26 cellular contexts compared by ENCODE assay signal in genomic region chr13:42539670-42540069, GRCh38. TPM values are rescaled to one million over a fixed set of nuclear protein-coding genes. Genes with fewer than 3 reads are reported as not detected.
DNase-seq lines count a peak whose midpoint lies in the region; ATAC-seq and TF ChIP-seq lines count a peak whose summit lies in the region.
"Had no signal": no experiment of that assay in that cellular context is flagged by ENCODE, and none has a peak within 500 bp of the region (broad histone marks: within the 10 kb centered on the region; RNA-seq: fewer than 3 reads in every experiment).

No MANE protein-coding gene starts in this region.

- no peak overlapping the region for H4K91ac ChIP-seq in neuronal stem cell (ENCODE audit: low read depth, low read length, poor library complexity)

- no peak overlapping the region for H3K4me3 Mint-ChIP-seq in activated naive CD4-positive, alpha-beta T cell treated with anti-CD3 and anti-CD28 coated beads, Interleukin-2, amount 50 U/mL, for 24 hours
- no peak overlapping the region for H3K4me3 Mint-ChIP-seq in activated T-helper 17 cell treated with anti-CD3 and anti-CD28 coated beads, Interleukin-2, amount 50 U/mL, for 72 hours
- H3K4me3 Mint-ChIP-seq: activated CD4-positive, alpha-beta memory T cell treated with anti-CD3 and anti-CD28 coated beads, Interleukin-2, amount 10 ng/mL, durations not matched to agents 7 days and 5 days; naive thymus-derived CD8-positive, alpha-beta T cell had no signal

- no peak for TF ChIP-seq CTCF in fibroblast of mammary gland (conservative IDR thresholded peaks at IDR 0.05; ENCODE audit: control insufficient read depth, insufficient read depth, low read depth, low read length)
- no peak for TF ChIP-seq CTCF in gastrocnemius medialis (IDR thresholded peaks at IDR 0.05 in 4 of 5, conservative IDR thresholded peaks at IDR 0.05 in 1 of 5)

- WGBS in neuronal stem cell (ENCODE audit: extremely low coverage in 2 of 2, insufficient read length in 2 of 2, insufficient replicate concordance in 1 of 2), 2 donors, result no CpG with 5 or more reads among the region's 7 CpGs

- no peak overlapping the region for H2BK12ac ChIP-seq in neuronal stem cell (ENCODE audit: low read length)

- H3K23ac ChIP-seq in neuronal stem cell (ENCODE audit: low read depth, low read length, poor library complexity), result no peak overlapping the region

- ATAC-seq in activated T-helper 17 cell treated with anti-CD3 and anti-CD28 coated beads, Interleukin-2, amount 50 U/mL, for 72 hours (replicated peaks), result no peak
- ATAC-seq in gastrocnemius medialis, result no peak
- ATAC-seq: K562; naive thymus-derived CD8-positive, alpha-beta T cell had no signal

- no peak overlapping the region for H2BK120ac ChIP-seq in neuronal stem cell (ENCODE audit: low read depth, low read length)

- no peak overlapping the region for H2AFZ ChIP-seq in neuronal stem cell (ENCODE audit: low read length)
- H2AFZ ChIP-seq: PC-9 had no signal

- H3K4me1 Mint-ChIP-seq in activated naive CD4-positive, alpha-beta T cell treated with anti-CD3 and anti-CD28 coated beads, Interleukin-2, amount 50 U/mL, for 24 hours, result no peaks in the 10 kb centered on the region
- no peaks in the 10 kb centered on the region for H3K4me1 Mint-ChIP-seq in activated T-helper 17 cell treated with anti-CD3 and anti-CD28 coated beads, Interleukin-2, amount 50 U/mL, for 72 hours
- H3K4me1 Mint-ChIP-seq: naive thymus-derived CD8-positive, alpha-beta T cell had no signal

- H3K9me3 ChIP-seq in neuronal stem cell (replicated peaks in 1 of 2; ENCODE audit: control insufficient read depth in 2 of 2, insufficient read depth in 1 of 2, low read depth in 1 of 2, low read length in 2 of 2) (peaks cover 0 to 3% of the 10 kb centered on the region in 2 donors), gastrocnemius medialis (no peaks in the 10 kb centered on the region)
- H3K9me3 ChIP-seq: ascending aorta, BLaER1, thoracic aorta had no signal

- no peaks in the 10 kb centered on the region for H3K9me3 Mint-ChIP-seq in activated naive CD4-positive, alpha-beta T cell treated with anti-CD3 and anti-CD28 coated beads, Interleukin-2, amount 50 U/mL, for 24 hours
- no peaks in the 10 kb centered on the region for H3K9me3 Mint-ChIP-seq in activated T-helper 17 cell treated with anti-CD3 and anti-CD28 coated beads, Interleukin-2, amount 50 U/mL, for 72 hours

- in situ Hi-C loops in gastrocnemius medialis (cut with MboI; ENCODE audit: low sequenced_read_pairs in 4 of 4), result no loop called here

- H2BK5ac ChIP-seq in neuronal stem cell (ENCODE audit: low read length), result no peak overlapping the region

- H3K18ac ChIP-seq in neuronal stem cell (ENCODE audit: low read length), result no peak overlapping the region

- H3K36me3 ChIP-seq in neuronal stem cell (replicated peaks in 1 of 2; ENCODE audit: control insufficient read depth in 2 of 2, insufficient read depth in 2 of 2, low read length in 2 of 2) (no peaks in the 10 kb centered on the region), gastrocnemius medialis (no peaks in the 10 kb centered on the region)
- H3K36me3 ChIP-seq: ascending aorta, BLaER1, thoracic aorta had no signal

- no peak overlapping the region for H3K4ac ChIP-seq in neuronal stem cell (ENCODE audit: low read length)

- H4K8ac ChIP-seq in neuronal stem cell (ENCODE audit: low read depth, low read length), result no peak overlapping the region

- no peak overlapping the region for H3K9ac ChIP-seq in neuronal stem cell (ENCODE audit: low read depth, low read length, poor library complexity)
- H3K9ac ChIP-seq: BLaER1 had no signal

- H3K27ac Mint-ChIP-seq in activated naive CD4-positive, alpha-beta T cell treated with anti-CD3 and anti-CD28 coated beads, Interleukin-2, amount 50 U/mL, for 24 hours, result peak overlapping the region; percentile 13
- H3K27ac Mint-ChIP-seq in activated T-helper 17 cell treated with anti-CD3 and anti-CD28 coated beads, Interleukin-2, amount 50 U/mL, for 72 hours, result peak overlapping the region; percentile 4
- H3K27ac Mint-ChIP-seq: activated CD4-positive, alpha-beta memory T cell treated with anti-CD3 and anti-CD28 coated beads, Interleukin-2, amount 10 ng/mL, durations not matched to agents 7 days and 5 days; naive thymus-derived CD8-positive, alpha-beta T cell had no signal

- H3K27me3 ChIP-seq in neuronal stem cell (ENCODE audit: control insufficient read depth in 3 of 3, insufficient read depth in 3 of 3, low read depth in 1 of 3, low read length in 3 of 3), result no peaks in the 10 kb centered on the region
- H3K27me3 ChIP-seq in gastrocnemius medialis, result no peaks in the 10 kb centered on the region
- H3K27me3 ChIP-seq: ascending aorta, BLaER1 had no signal

- H3K27ac ChIP-seq in neuronal stem cell (replicated peaks; ENCODE audit: low read length), result no peak overlapping the region
- H3K27ac ChIP-seq in gastrocnemius medialis, result no peak overlapping the region
- H3K27ac ChIP-seq: ascending aorta, BLaER1, PC-9, thoracic aorta had no signal

- H3K27me3 Mint-ChIP-seq in activated naive CD4-positive, alpha-beta T cell treated with anti-CD3 and anti-CD28 coated beads, Interleukin-2, amount 50 U/mL, for 24 hours, result no peaks in the 10 kb centered on the region
- peaks cover 5% of the 10 kb centered on the region for H3K27me3 Mint-ChIP-seq in activated T-helper 17 cell treated with anti-CD3 and anti-CD28 coated beads, Interleukin-2, amount 50 U/mL, for 72 hours
- H3K27me3 Mint-ChIP-seq: activated CD4-positive, alpha-beta memory T cell treated with anti-CD3 and anti-CD28 coated beads, Interleukin-2, amount 10 ng/mL, durations not matched to agents 7 days and 5 days; naive thymus-derived CD8-positive, alpha-beta T cell had no signal

- H3K4me2 ChIP-seq in neuronal stem cell (ENCODE audit: insufficient read depth, low read length, poor library complexity, severe bottlenecking), result no peak overlapping the region
- H3K4me2 ChIP-seq: BLaER1, PC-9 had no signal

- TF ChIP-seq POLR2A in gastrocnemius medialis (IDR thresholded peaks at IDR 0.05), result no peak

- H3K4me3 ChIP-seq in fibroblast of mammary gland (ENCODE audit: control insufficient read depth, low read depth, low read length), result no peak overlapping the region
- H3K4me3 ChIP-seq in neuronal stem cell (ENCODE audit: low read length in 2 of 2), result no peak overlapping the region
- no peak overlapping the region for H3K4me3 ChIP-seq in gastrocnemius medialis
- H3K4me3 ChIP-seq: ascending aorta, BLaER1, K562, PC-9, thoracic aorta had no signal

- H2BK15ac ChIP-seq in neuronal stem cell (ENCODE audit: low read length), result no peak overlapping the region

- H3K14ac ChIP-seq in neuronal stem cell (ENCODE audit: low read length), result no peak overlapping the region

- DNase-seq in activated naive CD4-positive, alpha-beta T cell (lab: John Stamatoyannopoulos, UW), result no peak
- DNase-seq in fibroblast of mammary gland (ENCODE audit: low read depth), result peak; percentile 73
- DNase-seq in renal cortical epithelial cell (ENCODE audit: low read depth), result peak; percentile 32
- no peak for DNase-seq in neuronal stem cell (ENCODE audit: low spot score)
- DNase-seq in gastrocnemius medialis, result no peak
- no peak for DNase-seq in DMS153 (lab: John Stamatoyannopoulos, UW)
- DNase-seq: activated CD4-positive, alpha-beta memory T cell treated with anti-CD3 and anti-CD28 coated beads, Interleukin-2, amount 10 ng/mL, durations not matched to agents 7 days and 5 days; activated naive CD4-positive, alpha-beta T cell treated with anti-CD3 and anti-CD28 coated beads, Interleukin-2, amount 50 U/mL, for 16 hours; GDM1; hypothalamus; kidney glomerular epithelial cell; mesenchymal stem cell; naive thymus-derived CD8-positive, alpha-beta T cell; NCI-H187 treated with DMSO at 0.1 percent for 48 hours; NCI-H2227 treated with DMSO at 0.1 percent for 48 hours; NCI-H82; PC-9; stimulated activated naive CD4-positive, alpha-beta T cell; T-helper 2 cell had no signal

- H2AK5ac ChIP-seq in neuronal stem cell (ENCODE audit: low read depth, low read length), result no peak overlapping the region

- H3K36me3 Mint-ChIP-seq in activated naive CD4-positive, alpha-beta T cell treated with anti-CD3 and anti-CD28 coated beads, Interleukin-2, amount 50 U/mL, for 24 hours, result no peaks in the 10 kb centered on the region
- no peaks in the 10 kb centered on the region for H3K36me3 Mint-ChIP-seq in activated T-helper 17 cell treated with anti-CD3 and anti-CD28 coated beads, Interleukin-2, amount 50 U/mL, for 72 hours (ENCODE audit: low read depth)
- H3K36me3 Mint-ChIP-seq: naive thymus-derived CD8-positive, alpha-beta T cell had no signal

- no peaks in the 10 kb centered on the region for H3K4me1 ChIP-seq in neuronal stem cell (ENCODE audit: control insufficient read depth in 2 of 2, insufficient read depth in 1 of 2, low read depth in 1 of 2, low read length in 2 of 2)
- no peaks in the 10 kb centered on the region for H3K4me1 ChIP-seq in gastrocnemius medialis
- H3K4me1 ChIP-seq: ascending aorta, BLaER1 had no signal

- H3K79me1 ChIP-seq in neuronal stem cell (ENCODE audit: low read depth, low read length), result no peaks in the 10 kb centered on the region

- intact Hi-C loops in gastrocnemius medialis (cut with DNase I; ENCODE audit: low total_unique reads), result no loop called here

RNA-seq across cellular contexts. Expression of gene TNFSF11, which starts 34.3 kb away (rescaled TPM):
- total RNA-seq in activated T-helper 17 cell treated with anti-CD3 and anti-CD28 coated beads, Interleukin-2, amount 50 U/mL, for 72 hours, result 1 to 10 TPM in 1 of 2 donors, under 1 TPM in 1; 0.11 to 1.6 TPM
- total RNA-seq in renal cortical epithelial cell (0.52 TPM in 1 of 2 replicates, not detected in the other), gastrocnemius medialis (under 1 TPM in 1 of 4 donors, not detected in 3; 0.83 TPM)
- polyA plus RNA-seq in neuronal stem cell (2013, experiment 1 of 2), result 0.08 TPM
- 0.10 TPM for polyA plus RNA-seq in neuronal stem cell (2013, experiment 2 of 2)
- total RNA-seq: A673; ascending aorta; K562; naive thymus-derived CD8-positive, alpha-beta T cell; PC-9 had no signal
- polyA plus RNA-seq: K562; naive thymus-derived CD8-positive, alpha-beta T cell had no signal

Comparison
In these comparisons a context has a peak if more than half of its experiments do, and no peak if none do; other contexts are left out.
1. DNase-seq: peak in fibroblast of mammary gland (single experiment) and renal cortical epithelial cell (single experiment); none in activated naive CD4-positive, alpha-beta T cell (0 of 4), neuronal stem cell (single experiment), gastrocnemius medialis (0 of 2) and DMS153 (single experiment).